In genomic region chr1:58704616-58705021, GRCh38 we compare ENCODE assay signal across 2 cellular contexts.
TF ChIP-seq lines count a peak whose summit lies in the region.

No MANE protein-coding gene starts in this region.

TF ChIP-seq in HCT116, 20 proteins besides CTCF, POLR2A, EP300 and RAD21:
- TF ChIP-seq ZBTB33 (IDR thresholded peaks at IDR 0.05; ENCODE audit: extremely low read depth, insufficient replicate concordance, low read length) = no peak
- TF ChIP-seq SRF (IDR thresholded peaks at IDR 0.05; ENCODE audit: low read depth) = no peak
- no peak for TF ChIP-seq FOSL1 (IDR thresholded peaks at IDR 0.05; ENCODE audit: low read depth)
- no peak for TF ChIP-seq POLR2AphosphoS5 (IDR thresholded peaks at IDR 0.05; ENCODE audit: low read depth, low read length)
- no peak for TF ChIP-seq SP1 (IDR thresholded peaks at IDR 0.05; ENCODE audit: low read depth)
- no peak for TF ChIP-seq YY1 (IDR thresholded peaks at IDR 0.05; ENCODE audit: extremely low read depth, insufficient replicate concordance, low read depth, low read length)
- no peak for TF ChIP-seq ELF1 (IDR thresholded peaks at IDR 0.05; ENCODE audit: borderline replicate concordance, low read depth)
- no peak for TF ChIP-seq ATF3 (IDR thresholded peaks at IDR 0.05)
- no peak for TF ChIP-seq ZNF274 (IDR thresholded peaks at IDR 0.05; ENCODE audit: low read depth, low read length)
- no peak for TF ChIP-seq EZH2 (IDR thresholded peaks at IDR 0.05)
- no peak for TF ChIP-seq JUND (IDR thresholded peaks at IDR 0.05)
- TF ChIP-seq EGR1 (IDR thresholded peaks at IDR 0.05; ENCODE audit: low read depth) = no peak
- no peak for TF ChIP-seq MAX (IDR thresholded peaks at IDR 0.05)
- TF ChIP-seq SIN3A (IDR thresholded peaks at IDR 0.05; ENCODE audit: low read depth) = no peak
- no peak for TF ChIP-seq CEBPB (IDR thresholded peaks at IDR 0.05; ENCODE audit: low read depth)
- no peak for TF ChIP-seq REST (IDR thresholded peaks at IDR 0.05; ENCODE audit: low read depth)
- TF ChIP-seq ZFX (IDR thresholded peaks at IDR 0.05) = no peak
- no peak for TF ChIP-seq EZH2phosphoT487 (IDR thresholded peaks at IDR 0.05; ENCODE audit: borderline replicate concordance)
- TF ChIP-seq TCF7L2 (IDR thresholded peaks at IDR 0.05; ENCODE audit: borderline replicate concordance, extremely low read depth, insufficient read depth, insufficient read length) = no peak
TF ChIP-seq in HCT116: peak in this region for 0.

TF ChIP-seq in K562, 482 proteins besides CTCF, POLR2A, EP300 and RAD21 (continues in another document):
- TF ChIP-seq GTF3C2 (IDR thresholded peaks at IDR 0.05; ENCODE audit: borderline replicate concordance, extremely low read depth, insufficient read length) (no peak), MAFG (tag; conservative IDR thresholded peaks at IDR 0.05) (0 out of 2 replicates have a peak, but pooled peaks have one; percentile 20), MEIS2 (IDR thresholded peaks at IDR 0.05; ENCODE audit: partially characterized antibody) (peak; percentile 77), CTCFL (IDR thresholded peaks at IDR 0.05; ENCODE audit: borderline replicate concordance, insufficient read depth, low read depth, low read length, poor library complexity, severe bottlenecking) (no peak), NCOA6 (IDR thresholded peaks at IDR 0.05) (no peak), ZEB2 (IDR thresholded peaks at IDR 0.05) (peak; percentile 50; the same call in 1 of the 2 replicates), C11orf30 (IDR thresholded peaks at IDR 0.05; ENCODE audit: low read depth) (peak; percentile 18; the same call in 1 of the 2 replicates), PTTG1 (tag; IDR thresholded peaks at IDR 0.05; ENCODE audit: low read depth) (no peak), ZNF174 (CRISPR knock-in tag; IDR thresholded peaks at IDR 0.05) (no peak), CSDE1 (IDR thresholded peaks at IDR 0.05) (no peak), ATF1 (CRISPR knock-in tag; IDR thresholded peaks at IDR 0.05) (no peak), ATF1 (tag; IDR thresholded peaks at IDR 0.05) (no peak), EWSR1 (IDR thresholded peaks at IDR 0.05; ENCODE audit: borderline replicate concordance, low read depth, partially characterized antibody) (no peak), CBFA2T2 (conservative IDR thresholded peaks at IDR 0.05) (0 out of 2 replicates have a peak, but pooled peaks have one; percentile 3), ELK1 (CRISPR knock-in tag; IDR thresholded peaks at IDR 0.05) (no peak), PBX2 (CRISPR knock-in tag; IDR thresholded peaks at IDR 0.05; ENCODE audit: low read depth) (no peak), PBX2 (tag; conservative IDR thresholded peaks at IDR 0.05; ENCODE audit: low read depth) (peak; percentile 36; the same call in 1 of the 2 replicates), ZBED1 (IDR thresholded peaks at IDR 0.05) (no peak), NCOR1 (IDR thresholded peaks at IDR 0.05) (no peak), GTF2B (IDR thresholded peaks at IDR 0.05; ENCODE audit: extremely low read depth, insufficient read length) (no peak), NEUROD1 (IDR thresholded peaks at IDR 0.05; ENCODE audit: borderline replicate concordance, low read depth, low read length, partially characterized antibody) (no peak), ZBTB40 (IDR thresholded peaks at IDR 0.05) (no peak), ZBTB40 (CRISPR knock-in tag; IDR thresholded peaks at IDR 0.05) (no peak), AFF1 (IDR thresholded peaks at IDR 0.05; ENCODE audit: low read depth in 1 of 2, partially characterized antibody in 2 of 2) (no peak)
